6 cellular contexts compared by ENCODE assay signal in genomic region chr7:141737118-141737835, GRCh38. TPM values are rescaled to one million over a fixed set of nuclear protein-coding genes. Genes with fewer than 3 reads are reported as not detected.
DNase-seq lines count a peak whose midpoint lies in the region; ATAC-seq lines count a peak whose summit lies in the region.

No MANE protein-coding gene starts in this region.

- H3K9ac ChIP-seq in subcutaneous abdominal adipose tissue (ENCODE audit: low read length in 5 of 5), result peak overlapping the region; percentile 51 to 84 (median 78)

- peaks cover 9% of the 10 kb centered on the region for H3K4me1 ChIP-seq in HAP-1
- H3K4me1 ChIP-seq in subcutaneous abdominal adipose tissue (ENCODE audit: control insufficient read depth in 5 of 5, insufficient read depth in 5 of 5, low read length in 5 of 5), result peaks cover 4 to 23% (median 20%) of the 10 kb centered on the region in 5 donors

- H3K27ac ChIP-seq in subcutaneous abdominal adipose tissue (ENCODE audit: low read depth, low read length), result peak overlapping the region; percentile 73

- DNase-seq in HAP-1 (ENCODE audit: low spot score in 2 of 2) (peak; percentile 14 to 28), SK-N-DZ (ENCODE audit: low spot score) (peak; percentile 12), fibroblast of peridontal ligament (ENCODE audit: extremely low read depth) (peak; percentile 17), NK-92 (lab: John Stamatoyannopoulos, UW; ENCODE audit: unreplicated experiment) (no peak)

- H3K36me3 ChIP-seq in HAP-1 (replicated peaks) (peaks cover 33% of the 10 kb centered on the region), subcutaneous abdominal adipose tissue (ENCODE audit: control insufficient read depth in 5 of 5, insufficient read depth in 5 of 5, low read length in 5 of 5) (peaks cover 11 to 22% (median 15%) of the 10 kb centered on the region in 5 donors)

- H3K27me3 ChIP-seq in HAP-1 (ENCODE audit: low read depth) (no peaks in the 10 kb centered on the region), subcutaneous abdominal adipose tissue (ENCODE audit: control insufficient read depth in 5 of 5, insufficient read depth in 4 of 5, low read length in 5 of 5) (no peaks in the 10 kb centered on the region)

- ATAC-seq in GM21423 (IDR thresholded peaks at IDR 0.05; ENCODE audit: unreplicated experiment), result no peak

- in situ Hi-C loops in HAP-1 (cut with MboI; ENCODE audit: low sequenced_read_pairs), result no loop called here

- H3K9me3 ChIP-seq in HAP-1, result no peaks in the 10 kb centered on the region
- H3K9me3 ChIP-seq in subcutaneous abdominal adipose tissue (ENCODE audit: control insufficient read depth in 5 of 5, low read length in 5 of 5), result no peaks in the 10 kb centered on the region

- H3K4me3 ChIP-seq in HAP-1 (peak overlapping the region; percentile 87), subcutaneous abdominal adipose tissue (ENCODE audit: low read depth in 1 of 5, low read length in 5 of 5) (peak overlapping the region; percentile 74 to 100 (median 97))

RNA-seq across cellular contexts. Expression of gene SSBP1, which starts 0.9 kb away (rescaled TPM):
- 337 and 389 TPM in 2 replicates for polyA plus RNA-seq in SK-N-DZ (2014; cell fraction: cytosol; rRNA removed)
- polyA plus RNA-seq in SK-N-DZ (2014; cell fraction: nucleus; rRNA removed), result 269 and 271 TPM in 2 replicates

RNA-seq across cellular contexts. Expression of gene TAS2R3, which starts 26.6 kb away (rescaled TPM):
- not detected in 2 replicates for polyA plus RNA-seq in SK-N-DZ (2014; cell fraction: cytosol; rRNA removed)
- polyA plus RNA-seq in SK-N-DZ (2014; cell fraction: nucleus; rRNA removed), result 0.76 TPM in 1 of 2 replicates, not detected in the other

RNA-seq across cellular contexts. Expression of gene WEE2, which starts 29.1 kb away (rescaled TPM):
- not detected in 2 replicates for polyA plus RNA-seq in SK-N-DZ (2014; cell fraction: cytosol; rRNA removed)
- polyA plus RNA-seq in SK-N-DZ (2014; cell fraction: nucleus; rRNA removed), result 0.06 TPM in 1 of 2 replicates, not detected in the other

RNA-seq across cellular contexts. Expression of gene DENND11, which starts 35.3 kb away (rescaled TPM):
- polyA plus RNA-seq in SK-N-DZ (2014; cell fraction: cytosol; rRNA removed), result 17.2 and 19.5 TPM in 2 replicates
- polyA plus RNA-seq in SK-N-DZ (2014; cell fraction: nucleus; rRNA removed), result 27.4 and 32.9 TPM in 2 replicates

RNA-seq across cellular contexts. Expression of gene TAS2R4, which starts 39.2 kb away (rescaled TPM):
- polyA plus RNA-seq in SK-N-DZ (2014; cell fraction: cytosol; rRNA removed), result 0.15 TPM in 1 of 2 replicates, not detected in the other
- polyA plus RNA-seq in SK-N-DZ (2014; cell fraction: nucleus; rRNA removed), result 0.41 and 0.62 TPM in 2 replicates
